Comparison of ENCODE assay signal across 11 cellular contexts in the genomic region with DNA sequence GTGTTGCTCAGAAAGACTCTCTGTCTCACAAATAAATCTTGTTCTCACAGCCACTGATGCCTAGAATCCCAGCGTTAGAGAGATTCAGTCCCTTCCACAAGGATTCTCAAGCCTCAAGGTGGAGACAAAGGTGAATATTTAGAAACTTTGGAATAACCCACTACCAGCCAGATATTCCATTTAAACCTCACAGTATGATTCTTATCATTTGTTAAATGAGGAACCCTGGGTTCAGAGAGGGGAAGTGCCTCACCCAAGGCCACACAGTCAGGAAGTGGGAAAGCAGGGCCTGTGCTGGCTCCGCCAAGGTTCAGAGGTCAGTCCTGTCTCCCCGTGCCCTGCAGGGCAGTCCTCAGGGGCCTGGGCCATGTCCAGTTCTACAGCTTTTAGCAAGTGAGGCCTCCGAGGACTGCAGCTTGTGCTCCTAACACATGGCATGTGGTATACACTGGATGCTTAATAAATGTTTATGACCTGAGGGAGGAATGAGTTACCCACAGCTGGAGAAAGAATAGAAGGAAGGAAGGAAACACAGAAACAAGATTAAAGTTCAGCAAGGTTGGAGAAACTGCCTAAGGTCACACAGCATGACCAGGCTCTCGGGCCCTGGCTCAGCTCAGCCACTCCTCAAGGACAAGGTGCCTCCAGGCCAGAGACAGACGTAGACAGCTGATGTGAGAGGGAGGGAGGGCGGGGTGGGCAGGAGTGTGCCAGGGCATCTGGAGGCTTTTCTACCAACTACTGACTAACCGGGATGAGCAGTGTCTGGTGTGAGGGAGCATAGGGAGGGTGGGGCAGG. TPM values are rescaled to one million over a fixed set of nuclear protein-coding genes. Genes with fewer than 3 reads are reported as not detected.
A peak's percentile ranks its signal among the peaks of the same experiment; 100 is the strongest.
DNase-seq lines count a peak whose midpoint lies in the region; ATAC-seq and TF ChIP-seq lines count a peak whose summit lies in the region.
"Had no signal": no experiment of that assay in that cellular context is flagged by ENCODE, and none has a peak within 500 bp of the region (broad histone marks: within the 10 kb centered on the region; RNA-seq: fewer than 3 reads in every experiment).

No MANE protein-coding gene starts in this region.

- H3K4me1 ChIP-seq in hepatocyte (ENCODE audit: insufficient read depth) (peaks cover 73% of the 10 kb centered on the region), stomach (peaks cover 29 to 75% (median 45%) of the 10 kb centered on the region in 4 donors)
- H3K4me1 ChIP-seq: pancreas had no signal

- H3K27me3 ChIP-seq in hepatocyte, result no peaks in the 10 kb centered on the region
- no peaks in the 10 kb centered on the region for H3K27me3 ChIP-seq in stomach
- no peaks in the 10 kb centered on the region for H3K27me3 ChIP-seq in WERI-Rb-1 (ENCODE audit: insufficient read depth, low read depth, severe bottlenecking)
- H3K27me3 ChIP-seq: pancreas had no signal

- H3K4me3 ChIP-seq in hepatocyte, result no peak overlapping the region
- no peak overlapping the region for H3K4me3 ChIP-seq in stomach
- H3K4me3 ChIP-seq in WERI-Rb-1 (ENCODE audit: low read depth, low read length), result no peak overlapping the region
- H3K4me3 ChIP-seq: pancreas had no signal

- no peaks in the 10 kb centered on the region for H3K36me3 ChIP-seq in hepatocyte (replicated peaks; ENCODE audit: insufficient read depth, low read depth)
- H3K36me3 ChIP-seq in stomach, result no peaks in the 10 kb centered on the region
- H3K36me3 ChIP-seq in WERI-Rb-1, result no peaks in the 10 kb centered on the region
- H3K36me3 ChIP-seq: pancreas had no signal

- ATAC-seq in WTC11, result no peak
- no peak for ATAC-seq in HG02840 (IDR thresholded peaks at IDR 0.05; ENCODE audit: low FRiP score, unreplicated experiment)
- no peak for ATAC-seq in GM18511 (IDR thresholded peaks at IDR 0.05; ENCODE audit: unreplicated experiment)
- ATAC-seq in HG03342 (IDR thresholded peaks at IDR 0.05; ENCODE audit: unreplicated experiment), result no peak

- H3K9me3 Mint-ChIP-seq in WTC11, result no peaks in the 10 kb centered on the region

- TF ChIP-seq EP300 in stomach (IDR thresholded peaks at IDR 0.05), result no peak

- no peaks in the 10 kb centered on the region for H3K27me3 Mint-ChIP-seq in WTC11 (ENCODE audit: low read depth)

- CTCF ChIA-PET in WTC11 (lab: Charles Lee), result interaction anchor here (0.6 to 1.6 kb wide), 4 partner anchors 52 to 829 kb away, joined by 3 to 5 read pairs (median 4); no protein-coding TSS in a partner anchor

- 0 out of 2 replicates have a peak, but pooled peaks cover 4% of the 10 kb centered on the region for H3K4me1 Mint-ChIP-seq in WTC11

- WGBS in hepatocyte (ENCODE audit: low lambda C conversion rate, missing lambda C conversion rate), result 75% methylated on average over 8 of the region's 8 CpGs
- 52 to 74% (median 65%) methylated on average over 7 to 8 of the region's 8 CpGs for whole genome bisulfite sequencing in stomach, 5 donors

- H3K79me2 ChIP-seq in hepatocyte, result peaks cover 7% of the 10 kb centered on the region

- POLR2A ChIA-PET in WTC11 (lab: Charles Lee), result no interaction called here

- H3K9me2 ChIP-seq in hepatocyte (replicated peaks; ENCODE audit: insufficient read depth), result no peaks in the 10 kb centered on the region

- intact Hi-C loops in stomach (cut with DNase I; ENCODE audit: low total_unique reads), result loop anchor here (5.0 kb wide), 1 partner anchor 97 kb away; no protein-coding TSS in a partner anchor

- no peaks in the 10 kb centered on the region for H3K36me3 Mint-ChIP-seq in WTC11

- TF ChIP-seq CTCF in WTC11 (IDR thresholded peaks at IDR 0.05) (no peak), hepatocyte (IDR thresholded peaks at IDR 0.05; ENCODE audit: poor library complexity) (no peak), stomach (IDR thresholded peaks at IDR 0.05) (no peak), WERI-Rb-1 (IDR thresholded peaks at IDR 0.05; ENCODE audit: low read depth, low read length) (no peak)

- no peak overlapping the region for H2AFZ ChIP-seq in hepatocyte

- H3K27ac Mint-ChIP-seq in WTC11, result no peak overlapping the region

- H3K27ac ChIP-seq in hepatocyte (peak overlapping the region; percentile 45), stomach (peak overlapping the region in 4 of 5 donors; percentile 73 to 85 (median 74)), WERI-Rb-1 (no peak overlapping the region)
- H3K27ac ChIP-seq: VCaP had no signal

- H3K9me3 ChIP-seq in hepatocyte (ENCODE audit: low read depth) (no peaks in the 10 kb centered on the region), stomach (no peaks in the 10 kb centered on the region), WERI-Rb-1 (ENCODE audit: severe bottlenecking) (no peaks in the 10 kb centered on the region)
- H3K9me3 ChIP-seq: pancreas had no signal

- H3K4me2 ChIP-seq in hepatocyte, result no peak overlapping the region

- no peak for TF ChIP-seq POLR2A in stomach (IDR thresholded peaks at IDR 0.05)

- H4K20me1 ChIP-seq in hepatocyte (ENCODE audit: insufficient read depth, poor library complexity, severe bottlenecking), result no peaks in the 10 kb centered on the region

- peak; percentile 76 for DNase-seq in M059J (ENCODE audit: low read depth)
- no peak for DNase-seq in WTC11 (ENCODE audit: low spot score)
- DNase-seq in hepatocyte (ENCODE audit: low spot score), result no peak
- DNase-seq in stomach, result peak; percentile 30
- DNase-seq in WERI-Rb-1, result no peak
- DNase-seq: NCI-H345 had no signal

- no peak overlapping the region for H3K4me3 Mint-ChIP-seq in WTC11

TF ChIP-seq in WTC11, 78 proteins besides CTCF, POLR2A, EP300 and RAD21:
- TF ChIP-seq, protein P1, sequence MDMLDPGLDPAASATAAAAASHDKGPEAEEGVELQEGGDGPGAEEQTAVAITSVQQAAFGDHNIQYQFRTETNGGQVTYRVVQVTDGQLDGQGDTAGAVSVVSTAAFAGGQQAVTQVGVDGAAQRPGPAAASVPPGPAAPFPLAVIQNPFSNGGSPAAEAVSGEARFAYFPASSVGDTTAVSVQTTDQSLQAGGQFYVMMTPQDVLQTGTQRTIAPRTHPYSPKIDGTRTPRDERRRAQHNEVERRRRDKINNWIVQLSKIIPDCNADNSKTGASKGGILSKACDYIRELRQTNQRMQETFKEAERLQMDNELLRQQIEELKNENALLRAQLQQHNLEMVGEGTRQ (CRISPR knock-in tag; IDR thresholded peaks at IDR 0.05), result no peak
- TF ChIP-seq GABPB1 (CRISPR knock-in tag; IDR thresholded peaks at IDR 0.05), result peak; percentile 27; the same call in 1 of the 2 replicates
- TF ChIP-seq, protein P2, sequence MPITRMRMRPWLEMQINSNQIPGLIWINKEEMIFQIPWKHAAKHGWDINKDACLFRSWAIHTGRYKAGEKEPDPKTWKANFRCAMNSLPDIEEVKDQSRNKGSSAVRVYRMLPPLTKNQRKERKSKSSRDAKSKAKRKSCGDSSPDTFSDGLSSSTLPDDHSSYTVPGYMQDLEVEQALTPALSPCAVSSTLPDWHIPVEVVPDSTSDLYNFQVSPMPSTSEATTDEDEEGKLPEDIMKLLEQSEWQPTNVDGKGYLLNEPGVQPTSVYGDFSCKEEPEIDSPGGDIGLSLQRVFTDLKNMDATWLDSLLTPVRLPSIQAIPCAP (CRISPR knock-in tag; IDR thresholded peaks at IDR 0.05), result no peak

RNA-seq across cellular contexts. Expression of a gene that starts 3.9 kb away (rescaled TPM):
- 76.6 and 108 TPM in 2 replicates for total RNA-seq in M059J (2014; rRNA removed; shearing (Covaris generic))
- total RNA-seq in WTC11 (2021) (1.5 to 2.1 TPM (median 1.8 TPM) in 3 replicates), hepatocyte (120 and 133 TPM in 2 replicates), stomach (100 to 1,000 TPM in 1 of 5 donors, 10 to 100 TPM in 4; 27.8 to 195 (median 44.3) TPM)
- polyA plus RNA-seq in hepatocyte (85.8 and 88.5 TPM in 2 replicates), stomach (10 to 100 TPM; 16.2 to 28.0 (median 25.1) TPM)

Comparison
In these comparisons a context has a peak if more than half of its experiments do, and no peak if none do; other contexts are left out.
1. DNase-seq: peak in M059J (single experiment) and stomach (single experiment); none in WTC11 (single experiment), hepatocyte (single experiment) and WERI-Rb-1 (single experiment).